ENCODE assay signal across 11 cellular contexts in the genomic region with DNA sequence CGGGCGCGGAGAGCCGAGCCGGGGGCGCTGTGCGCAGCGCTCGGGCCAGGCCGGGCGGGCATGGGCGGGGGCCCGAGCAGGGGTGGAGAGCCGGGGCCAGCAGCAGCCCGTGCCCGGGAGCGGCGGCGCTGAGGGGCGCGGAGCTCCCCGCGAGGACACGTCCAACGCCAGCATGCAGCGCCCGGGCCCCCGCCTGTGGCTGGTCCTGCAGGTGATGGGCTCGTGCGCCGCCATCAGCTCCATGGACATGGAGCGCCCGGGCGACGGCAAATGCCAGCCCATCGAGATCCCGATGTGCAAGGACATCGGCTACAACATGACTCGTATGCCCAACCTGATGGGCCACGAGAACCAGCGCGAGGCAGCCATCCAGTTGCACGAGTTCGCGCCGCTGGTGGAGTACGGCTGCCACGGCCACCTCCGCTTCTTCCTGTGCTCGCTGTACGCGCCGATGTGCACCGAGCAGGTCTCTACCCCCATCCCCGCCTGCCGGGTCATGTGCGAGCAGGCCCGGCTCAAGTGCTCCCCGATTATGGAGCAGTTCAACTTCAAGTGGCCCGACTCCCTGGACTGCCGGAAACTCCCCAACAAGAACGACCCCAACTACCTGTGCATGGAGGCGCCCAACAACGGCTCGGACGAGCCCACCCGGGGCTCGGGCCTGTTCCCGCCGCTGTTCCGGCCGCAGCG. TPM values are rescaled to one million over a fixed set of nuclear protein-coding genes. Genes with fewer than 3 reads are reported as not detected.
DNase-seq lines count a peak whose midpoint lies in the region; ATAC-seq and TF ChIP-seq lines count a peak whose summit lies in the region.
"Had no signal": no experiment of that assay in that cellular context is flagged by ENCODE, and none has a peak within 500 bp of the region (broad histone marks: within the 10 kb centered on the region; RNA-seq: fewer than 3 reads in every experiment).

No MANE protein-coding gene starts in this region.

- peak overlapping the region; percentile 94 for H2AFZ ChIP-seq in neuronal stem cell (ENCODE audit: low read length)

- H3K27me3 ChIP-seq in esophagus squamous epithelium (peaks cover 0 to 72% (median 3%) of the 10 kb centered on the region in 4 donors), neuronal stem cell (ENCODE audit: control insufficient read depth in 3 of 3, insufficient read depth in 3 of 3, low read depth in 1 of 3, low read length in 3 of 3) (peaks cover 0 to 87% (median 27%) of the 10 kb centered on the region in 3 experiments)

- H3K4me1 ChIP-seq in esophagus squamous epithelium (peaks cover 16 to 74% (median 21%) of the 10 kb centered on the region in 3 donors), neuronal stem cell (ENCODE audit: control insufficient read depth in 2 of 2, insufficient read depth in 1 of 2, low read depth in 1 of 2, low read length in 2 of 2) (peaks cover 6 to 28% of the 10 kb centered on the region in 2 donors)

- H2BK5ac ChIP-seq in neuronal stem cell (ENCODE audit: low read length), result peak overlapping the region; percentile 77

- H3K9me3 ChIP-seq in esophagus squamous epithelium (no peaks in the 10 kb centered on the region), neuronal stem cell (replicated peaks in 1 of 2; ENCODE audit: control insufficient read depth in 2 of 2, insufficient read depth in 1 of 2, low read depth in 1 of 2, low read length in 2 of 2) (peaks cover 3 to 19% of the 10 kb centered on the region in 2 donors)

- H3K79me1 ChIP-seq in neuronal stem cell (ENCODE audit: low read depth, low read length), result no peaks in the 10 kb centered on the region

- no peak overlapping the region for H2BK120ac ChIP-seq in neuronal stem cell (ENCODE audit: low read depth, low read length)

- intact Hi-C loops in esophagus squamous epithelium (cut with DNase I), result no loop called here

- H2BK12ac ChIP-seq in neuronal stem cell (ENCODE audit: low read length), result no peak overlapping the region

- H2AK5ac ChIP-seq in neuronal stem cell (ENCODE audit: low read depth, low read length), result peak overlapping the region; percentile 81

- TF ChIP-seq POLR2A in esophagus squamous epithelium (IDR thresholded peaks at IDR 0.05), result peak in 1 of 4 donors; percentile 1

- DNase-seq in stimulated activated CD4-positive, alpha-beta T cell treated with anti-CD3 and anti-CD28 coated beads, Interleukin-15, amount 100 ng/mL, for 24 hours, result peak; percentile 3
- no peak for DNase-seq in stimulated activated CD4-positive, alpha-beta T cell treated with anti-CD3 and anti-CD28 coated beads, Interleukin-1b, Interleukin-23, amount 100 ng/mL, for 48 hours
- DNase-seq in esophagus squamous epithelium (lab: John Stamatoyannopoulos, UW), result no peak
- DNase-seq in neuronal stem cell (ENCODE audit: low spot score), result no peak
- DNase-seq: HCEC 1CT, NCI-H187 treated with DMSO at 0.1 percent for 48 hours had no signal

- peak overlapping the region; percentile 81 for H3K9ac ChIP-seq in neuronal stem cell (ENCODE audit: low read depth, low read length, poor library complexity)

- H3K23ac ChIP-seq in neuronal stem cell (ENCODE audit: low read depth, low read length, poor library complexity), result peak overlapping the region; percentile 92

- H3K36me3 ChIP-seq in esophagus squamous epithelium (peaks cover 0 to 5% (median 0%) of the 10 kb centered on the region in 3 donors), neuronal stem cell (replicated peaks in 1 of 2; ENCODE audit: control insufficient read depth in 2 of 2, insufficient read depth in 2 of 2, low read length in 2 of 2) (peaks cover 0 to 22% of the 10 kb centered on the region in 2 donors)

- peak overlapping the region; percentile 91 for H3K18ac ChIP-seq in neuronal stem cell (ENCODE audit: low read length)

- H3K4me3 ChIP-seq in esophagus squamous epithelium (peak overlapping the region; percentile 67 to 72 (median 70)), neuronal stem cell (ENCODE audit: low read length in 2 of 2) (peak overlapping the region; percentile 25 to 76)

- H3K4me2 ChIP-seq in neuronal stem cell (ENCODE audit: insufficient read depth, low read length, poor library complexity, severe bottlenecking), result peak overlapping the region; percentile 89

- no peak overlapping the region for H4K8ac ChIP-seq in neuronal stem cell (ENCODE audit: low read depth, low read length)

- TF ChIP-seq CTCF in esophagus squamous epithelium (IDR thresholded peaks at IDR 0.05), result no peak

- H3K14ac ChIP-seq in neuronal stem cell (ENCODE audit: low read length), result peak overlapping the region; percentile 27

- H4K91ac ChIP-seq in neuronal stem cell (ENCODE audit: low read depth, low read length, poor library complexity), result no peak overlapping the region

- 5% methylated on average over 33 of the region's 73 CpGs; no CpG with 5 or more reads in 1 of the 2 donors for WGBS in esophagus squamous epithelium, 2 donors
- WGBS in neuronal stem cell (ENCODE audit: extremely low coverage in 2 of 2, insufficient read length in 2 of 2, insufficient replicate concordance in 1 of 2), 2 donors, result no CpG with 5 or more reads among the region's 73 CpGs

- no peak for ATAC-seq in HG03439 (IDR thresholded peaks at IDR 0.05; ENCODE audit: unreplicated experiment)
- no peak for ATAC-seq in GM19467 (IDR thresholded peaks at IDR 0.05; ENCODE audit: unreplicated experiment)
- ATAC-seq in HG02763 (IDR thresholded peaks at IDR 0.05; ENCODE audit: unreplicated experiment), result no peak
- ATAC-seq in HG02798 (IDR thresholded peaks at IDR 0.05; ENCODE audit: poor library complexity, unreplicated experiment), result no peak

- peak overlapping the region; percentile 59 for H2BK15ac ChIP-seq in neuronal stem cell (ENCODE audit: low read length)

- no peak overlapping the region for H3K4ac ChIP-seq in neuronal stem cell (ENCODE audit: low read length)

- H3K27ac ChIP-seq in esophagus squamous epithelium (peak overlapping the region; percentile 67 to 90 (median 78)), neuronal stem cell (replicated peaks; ENCODE audit: low read length) (no peak overlapping the region)
- H3K27ac ChIP-seq: epithelial cell of prostate had no signal

RNA-seq across cellular contexts. Expression of gene FZD10, which starts 0.7 kb away (rescaled TPM):
- total RNA-seq in esophagus squamous epithelium, result 10 to 100 TPM in 2 of 4 donors, 1 to 10 TPM in 2; 7.2 to 16.3 (median 11.6) TPM
- polyA plus RNA-seq in neuronal stem cell (2013, experiment 1 of 2), result 0.38 TPM
- 0.36 TPM for polyA plus RNA-seq in neuronal stem cell (2013, experiment 2 of 2)
